Comparison of ENCODE assay signal across 22 cellular contexts in genomic region chr9:126932871-126933321, GRCh38.
"Had no signal": no experiment of that assay in that cellular context is flagged by ENCODE, and none has a peak within 500 bp of the region (broad histone marks: within the 10 kb centered on the region; RNA-seq: fewer than 3 reads in every experiment).

No MANE protein-coding gene starts in this region.

- H3K4me1 ChIP-seq: esophagus muscularis mucosa, transverse colon, uterus had no signal

- H3K27me3 ChIP-seq: esophagus muscularis mucosa, transverse colon, uterus had no signal

- H3K27ac ChIP-seq: brain microvascular endothelial cell, esophagus muscularis mucosa, transverse colon, uterus, VCaP had no signal

- H3K9me3 Mint-ChIP-seq: activated CD4-positive, alpha-beta T cell treated with anti-CD3 and anti-CD28 coated beads, Interleukin-2, amount 10 ng/mL, durations not matched to agents 7 days and 5 days; activated CD8-positive, alpha-beta T cell treated with anti-CD3 and anti-CD28 coated beads for 36 hours; memory B cell; nephron progenitor cell had no signal

- H3K27me3 Mint-ChIP-seq: memory B cell; stimulated activated memory B cell treated with anti-CD40 and anti-IgM and Interleukin-4, amounts not matched to agents 10 μg/mL and 1 μg/mL and 100 μg/mL, for 72 hours had no signal

- H3K4me3 ChIP-seq: esophagus muscularis mucosa, mucosa of descending colon, transverse colon, uterus had no signal

- H3K4me1 Mint-ChIP-seq: activated CD4-positive, alpha-beta T cell treated with anti-CD3 and anti-CD28 coated beads, Interleukin-2, amount 10 ng/mL, durations not matched to agents 7 days and 5 days; stimulated activated memory B cell treated with anti-CD40 and anti-IgM and Interleukin-4, amounts not matched to agents 10 μg/mL and 1 μg/mL and 100 μg/mL, for 72 hours had no signal

- H3K9me3 ChIP-seq: esophagus muscularis mucosa, mucosa of descending colon, transverse colon, uterus had no signal

- H3K27ac Mint-ChIP-seq: activated CD4-positive, alpha-beta T cell treated with anti-CD3 and anti-CD28 coated beads, Interleukin-2, amount 10 ng/mL, durations not matched to agents 7 days and 5 days; activated CD8-positive, alpha-beta T cell treated with anti-CD3 and anti-CD28 coated beads for 36 hours; memory B cell; nephron progenitor cell; stimulated activated memory B cell treated with anti-CD40 and anti-IgM and Interleukin-4, amounts not matched to agents 10 μg/mL and 1 μg/mL and 100 μg/mL, for 72 hours had no signal

- DNase-seq: activated CD4-positive, alpha-beta T cell treated with anti-CD3 and anti-CD28 coated beads, Interleukin-2, amount 10 ng/mL, durations not matched to agents 7 days and 5 days; activated CD4-positive, CD25-positive, alpha-beta regulatory T cell treated with anti-CD3 and anti-CD28 coated beads, Interleukin-2, amount 50 U/mL, for 72 hours; activated CD8-positive, alpha-beta T cell treated with anti-CD3 and anti-CD28 coated beads for 36 hours; activated naive CD4-positive, alpha-beta T cell treated with anti-CD3 and anti-CD28 coated beads, Interleukin-2, amount 50 U/mL, for 16 hours; activated T-cell treated with anti-CD3 and anti-CD28 coated beads, Interleukin-2, amount 50 U/mL, for 48 hours; anterior cingulate cortex; brain microvascular endothelial cell; caudate nucleus; dermis blood vessel endothelial cell; effector memory CD4-positive, alpha-beta T cell; hippocampal formation; left colon; mucosa of descending colon; nephron progenitor cell; occipital lobe; small intestine; transverse colon; uterus had no signal

- H3K4me3 Mint-ChIP-seq: activated CD4-positive, alpha-beta T cell treated with anti-CD3 and anti-CD28 coated beads, Interleukin-2, amount 10 ng/mL, durations not matched to agents 7 days and 5 days; activated CD8-positive, alpha-beta T cell treated with anti-CD3 and anti-CD28 coated beads for 36 hours; memory B cell; nephron progenitor cell; stimulated activated memory B cell treated with anti-CD40 and anti-IgM and Interleukin-4, amounts not matched to agents 10 μg/mL and 1 μg/mL and 100 μg/mL, for 72 hours had no signal

- H3K36me3 ChIP-seq: brain microvascular endothelial cell, esophagus muscularis mucosa, transverse colon, uterus had no signal
